In genomic region chr4:163587867-163588266, GRCh38 we compare ENCODE assay signal across 9 cellular contexts.
A peak's percentile ranks its signal among the peaks of the same experiment; 100 is the strongest.
DNase-seq lines count a peak whose midpoint lies in the region; ATAC-seq and TF ChIP-seq lines count a peak whose summit lies in the region.
"Had no signal": no experiment of that assay in that cellular context is flagged by ENCODE, and none has a peak within 500 bp of the region (broad histone marks: within the 10 kb centered on the region; RNA-seq: fewer than 3 reads in every experiment).

No MANE protein-coding gene starts in this region.

- TF ChIP-seq EP300 in sigmoid colon (IDR thresholded peaks at IDR 0.05) (no peak), transverse colon (IDR thresholded peaks at IDR 0.05; ENCODE audit: low read depth) (no peak)

- H3K9me3 ChIP-seq in sigmoid colon (no peaks in the 10 kb centered on the region), transverse colon (no peaks in the 10 kb centered on the region)
- H3K9me3 ChIP-seq: BLaER1 had no signal

- no peak overlapping the region for H3K4me3 ChIP-seq in retinal pigment epithelial cell (ENCODE audit: low read length)
- H3K4me3 ChIP-seq in sigmoid colon, result no peak overlapping the region
- no peak overlapping the region for H3K4me3 ChIP-seq in transverse colon
- H3K4me3 ChIP-seq: BLaER1 had no signal

- peak; percentile 53 for ATAC-seq in HG02763 (IDR thresholded peaks at IDR 0.05; ENCODE audit: unreplicated experiment)

- WGBS in sigmoid colon, 2 donors, result 75 to 77% methylated on average over 3 of the region's 3 CpGs
- 35 to 78% methylated on average over 2 to 3 of the region's 3 CpGs for WGBS in transverse colon (ENCODE audit: low coverage in 1 of 2), 2 donors

- no peak overlapping the region for H3K27ac ChIP-seq in sigmoid colon
- H3K27ac ChIP-seq in transverse colon, result no peak overlapping the region
- H3K27ac ChIP-seq: BLaER1 had no signal

- peak; percentile 5 for DNase-seq in SKM-1 treated with dmso at 0.1 percent for 144 hours (lab: John Stamatoyannopoulos, UW; ENCODE audit: unreplicated experiment)
- DNase-seq in SKM-1 (lab: John Stamatoyannopoulos, UW; ENCODE audit: unreplicated experiment), result no peak
- DNase-seq in NOMO-1 treated with DMSO at 0.1 percent for 48 hours (lab: John Stamatoyannopoulos, UW; ENCODE audit: unreplicated experiment), result peak; percentile 91
- no peak for DNase-seq in retinal pigment epithelial cell (ENCODE audit: low read depth)
- no peak for DNase-seq in midbrain (lab: John Stamatoyannopoulos, UW)
- no peak for DNase-seq in sigmoid colon
- no peak for DNase-seq in transverse colon

- in situ Hi-C loops in transverse colon (cut with MboI; ENCODE audit: low pct_ligation_motif_present in 1 of 4, low pct_unique_long_range_greater_than_20kb in 1 of 4, low sequenced_read_pairs in 3 of 4), result no loop called here

- no peaks in the 10 kb centered on the region for H3K36me3 ChIP-seq in sigmoid colon
- H3K36me3 ChIP-seq in transverse colon, result no peaks in the 10 kb centered on the region
- H3K36me3 ChIP-seq: BLaER1 had no signal

- TF ChIP-seq POLR2A in sigmoid colon (IDR thresholded peaks at IDR 0.05) (no peak), transverse colon (IDR thresholded peaks at IDR 0.05) (no peak)

- H3K27me3 ChIP-seq in sigmoid colon, result no peaks in the 10 kb centered on the region
- H3K27me3 ChIP-seq in transverse colon, result no peaks in the 10 kb centered on the region
- H3K27me3 ChIP-seq: BLaER1 had no signal

- TF ChIP-seq CTCF in retinal pigment epithelial cell (conservative IDR thresholded peaks at IDR 0.05; ENCODE audit: low read depth, low read length), result peak; percentile 30
- no peak for TF ChIP-seq CTCF in sigmoid colon (IDR thresholded peaks at IDR 0.05)
- TF ChIP-seq CTCF in transverse colon (IDR thresholded peaks at IDR 0.05), result no peak

- H3K4me1 ChIP-seq in sigmoid colon (no peaks in the 10 kb centered on the region), transverse colon (no peaks in the 10 kb centered on the region)

- intact Hi-C loops in sigmoid colon (cut with DNase I), result no loop called here
- intact Hi-C loops in transverse colon (cut with DNase I; ENCODE audit: low total_unique reads), result loop anchor here (2.0 kb wide), 1 partner anchor 51 kb away; no protein-coding TSS in a partner anchor

Comparison
In these comparisons a context has a peak if more than half of its experiments do, and no peak if none do; other contexts are left out.
1. DNase-seq: peak in SKM-1 treated with dmso at 0.1 percent for 144 hours (single experiment) and NOMO-1 treated with DMSO at 0.1 percent for 48 hours (single experiment); none in SKM-1 (single experiment), retinal pigment epithelial cell (single experiment), midbrain (single experiment), sigmoid colon (single experiment) and transverse colon (single experiment).